ENCODE assay signal across 8 cellular contexts in genomic region chr1:94884101-94884875, GRCh38. TPM values are rescaled to one million over a fixed set of nuclear protein-coding genes. Genes with fewer than 3 reads are reported as not detected.
A peak's percentile ranks its signal among the peaks of the same experiment; 100 is the strongest.
DNase-seq lines count a peak whose midpoint lies in the region; ATAC-seq and TF ChIP-seq lines count a peak whose summit lies in the region.

No MANE protein-coding gene starts in this region.

- no peaks in the 10 kb centered on the region for H3K27me3 Mint-ChIP-seq in CD4-positive, alpha-beta T cell
- no peaks in the 10 kb centered on the region for H3K27me3 Mint-ChIP-seq in nephron (ENCODE audit: low read depth)

- no peak overlapping the region for H3K27ac ChIP-seq in CD4-positive, alpha-beta T cell (ENCODE audit: low read depth, low read length)

- no peak for DNase-seq in CD4-positive, alpha-beta T cell
- DNase-seq in NCI-H1092 treated with DMSO at 0.1 percent for 48 hours (lab: John Stamatoyannopoulos, UW) (peak; percentile 68), NCI-H2227 (lab: John Stamatoyannopoulos, UW; ENCODE audit: unreplicated experiment) (no peak)

- POLR2A ChIA-PET in CD4-positive, alpha-beta T cell (lab: Charles Lee): no interaction called here

- no peaks in the 10 kb centered on the region for H3K36me3 Mint-ChIP-seq in CD4-positive, alpha-beta T cell (ENCODE audit: low read depth)
- peaks cover 9% of the 10 kb centered on the region for H3K36me3 Mint-ChIP-seq in nephron (ENCODE audit: low read depth)

- no peaks in the 10 kb centered on the region for H3K27me3 ChIP-seq in CD4-positive, alpha-beta T cell (ENCODE audit: control insufficient read depth, insufficient read depth, low read length)

- ATAC-seq in CD4-positive, alpha-beta T cell (ENCODE audit: poor library complexity): no peak
- ATAC-seq in esophagus mucosa (peak; percentile 27), HG02852 (IDR thresholded peaks at IDR 0.05; ENCODE audit: unreplicated experiment) (no peak), HG03108 (IDR thresholded peaks at IDR 0.05; ENCODE audit: unreplicated experiment) (no peak), GM19452 (IDR thresholded peaks at IDR 0.05; ENCODE audit: unreplicated experiment) (no peak)

- H3K9me3 ChIP-seq in CD4-positive, alpha-beta T cell (ENCODE audit: control insufficient read depth, low read length): no peaks in the 10 kb centered on the region

- peaks cover 15% of the 10 kb centered on the region for H3K4me1 Mint-ChIP-seq in CD4-positive, alpha-beta T cell (ENCODE audit: low read depth)
- peaks cover 70% of the 10 kb centered on the region for H3K4me1 Mint-ChIP-seq in nephron

- no peak overlapping the region for H3K4me3 Mint-ChIP-seq in CD4-positive, alpha-beta T cell
- peak overlapping the region in 1 of 3 experiments; percentile 54 for H3K4me3 Mint-ChIP-seq in nephron

- CTCF ChIA-PET in CD4-positive, alpha-beta T cell (lab: Charles Lee): interaction anchor here (0.6 to 2.0 kb wide), 2 partner anchors 30 to 95 kb away, joined by 3 to 7 read pairs; no protein-coding TSS in a partner anchor

- peak overlapping the region; percentile 56 for H3K27ac Mint-ChIP-seq in CD4-positive, alpha-beta T cell
- peak overlapping the region; percentile 98 to 100 (median 98) for H3K27ac Mint-ChIP-seq in nephron

- intact Hi-C loops in CD4-positive, alpha-beta T cell (cut with DNase I, micrococcal nuclease): no loop called here

- no peak for TF ChIP-seq CTCF in CD4-positive, alpha-beta T cell (IDR thresholded peaks at IDR 0.05)
- TF ChIP-seq CTCF in nephron (IDR thresholded peaks at IDR 0.05; ENCODE audit: unreplicated experiment in 3 of 3): no peak

- H3K9me3 Mint-ChIP-seq in CD4-positive, alpha-beta T cell: no peaks in the 10 kb centered on the region
- H3K9me3 Mint-ChIP-seq in nephron: no peaks in the 10 kb centered on the region

RNA-seq across cellular contexts. Expression of gene CNN3, which starts 42.6 kb away (rescaled TPM):
- total RNA-seq in CD4-positive, alpha-beta T cell: 1 to 10 TPM; 1.1 to 1.4 TPM
- 136 TPM for total RNA-seq in esophagus mucosa

Comparison
In these comparisons a context has a peak if more than half of its experiments do, and no peak if none do; other contexts are left out.
1. RNA of gene CNN3, which starts 42.6 kb away (total RNA-seq): 136 TPM in esophagus mucosa (single experiment); 1.1 to 1.4 TPM in CD4-positive, alpha-beta T cell; every median in the first group is over 10 times any median in the second.